1 cellular context compared by ENCODE assay signal in genomic region chr9:112348993-112349333, GRCh38.
TF ChIP-seq lines count a peak whose summit lies in the region.

No MANE protein-coding gene starts in this region.

TF ChIP-seq in WTC11, 78 proteins besides CTCF, POLR2A, EP300 and RAD21 (continued from another document):
- TF ChIP-seq AR (CRISPR knock-in tag; IDR thresholded peaks at IDR 0.05) (no peak), NR3C1 (CRISPR knock-in tag; conservative IDR thresholded peaks at IDR 0.05; ENCODE audit: low read depth) (no peak), ZNF671 (CRISPR knock-in tag; IDR thresholded peaks at IDR 0.05) (no peak), FOXP4 (CRISPR knock-in tag; IDR thresholded peaks at IDR 0.05) (no peak), MYBL2 (CRISPR knock-in tag; IDR thresholded peaks at IDR 0.05) (no peak), ELF4 (CRISPR knock-in tag; IDR thresholded peaks at IDR 0.05; ENCODE audit: low read depth) (no peak), FOXK1 (CRISPR knock-in tag; IDR thresholded peaks at IDR 0.05) (no peak), GABPB1 (CRISPR knock-in tag; IDR thresholded peaks at IDR 0.05) (no peak), E2F4 (CRISPR knock-in tag; IDR thresholded peaks at IDR 0.05; ENCODE audit: borderline replicate concordance, low read depth) (no peak), ZNF219 (CRISPR knock-in tag; IDR thresholded peaks at IDR 0.05; ENCODE audit: borderline replicate concordance) (no peak), ZNF232 (CRISPR knock-in tag; IDR thresholded peaks at IDR 0.05) (no peak), ARID4B (CRISPR knock-in tag; IDR thresholded peaks at IDR 0.05; ENCODE audit: borderline replicate concordance) (no peak)
